In the genomic region with DNA sequence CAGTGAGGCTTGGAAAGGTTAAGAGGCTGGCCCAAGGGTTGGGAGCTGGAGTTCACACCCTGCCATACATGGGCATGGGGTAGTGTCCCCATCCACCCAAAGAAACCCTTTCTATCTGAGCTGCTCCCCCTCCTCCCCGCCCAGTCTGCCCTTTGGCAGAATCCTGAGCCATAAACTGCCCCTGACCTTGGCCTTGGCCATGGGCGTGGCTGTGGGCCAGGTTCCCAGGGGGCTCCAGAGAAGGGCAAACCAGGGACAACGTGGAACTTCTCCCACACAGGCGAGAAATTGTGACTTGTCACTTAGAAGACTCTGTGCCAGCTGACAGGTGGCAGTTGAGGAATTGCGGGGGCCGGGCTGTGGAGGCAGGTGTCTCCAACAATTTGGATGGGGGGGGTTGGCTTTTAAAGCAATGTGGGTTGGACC, we compare ENCODE assay signal across 11 cellular contexts. TPM values are rescaled to one million over a fixed set of nuclear protein-coding genes. Genes with fewer than 3 reads are reported as not detected.
DNase-seq lines count a peak whose midpoint lies in the region; ATAC-seq and TF ChIP-seq lines count a peak whose summit lies in the region.
"Had no signal": no experiment of that assay in that cellular context is flagged by ENCODE, and none has a peak within 500 bp of the region (broad histone marks: within the 10 kb centered on the region; RNA-seq: fewer than 3 reads in every experiment).

No MANE protein-coding gene starts in this region.

- H3K18ac ChIP-seq in trophoblast cell (ENCODE audit: low read length), result no peak overlapping the region

- H3K9me3 Mint-ChIP-seq in activated naive CD8-positive, alpha-beta T cell treated with anti-CD3 and anti-CD28 coated beads, Interleukin-2, amount 50 U/mL, for 24 hours, result no peaks in the 10 kb centered on the region
- H3K9me3 Mint-ChIP-seq in GM23338, result no peaks in the 10 kb centered on the region

- intact Hi-C loops in vagina (cut with DNase I), result no loop called here

- ATAC-seq in activated naive CD8-positive, alpha-beta T cell treated with anti-CD3 and anti-CD28 coated beads, Interleukin-2, amount 50 U/mL, for 24 hours, result no peak
- no peak for ATAC-seq in GM23338
- ATAC-seq: pancreas had no signal

- H3K14ac ChIP-seq in trophoblast cell (ENCODE audit: low read length), result no peak overlapping the region

- no peak overlapping the region for H2BK12ac ChIP-seq in trophoblast cell (ENCODE audit: low read length)

- no peak for TF ChIP-seq CTCF in vagina (IDR thresholded peaks at IDR 0.05)
- TF ChIP-seq CTCF in GM23338 (conservative IDR thresholded peaks at IDR 0.05; ENCODE audit: low read depth in 2 of 2), result no peak
- TF ChIP-seq CTCF in WERI-Rb-1 (IDR thresholded peaks at IDR 0.05; ENCODE audit: low read depth, low read length), result no peak

- H3K4me1 Mint-ChIP-seq in activated naive CD8-positive, alpha-beta T cell treated with anti-CD3 and anti-CD28 coated beads, Interleukin-2, amount 50 U/mL, for 24 hours, result peaks cover 59% of the 10 kb centered on the region
- H3K4me1 Mint-ChIP-seq in GM23338, result peaks cover 37% of the 10 kb centered on the region

- no peak overlapping the region for H3K23ac ChIP-seq in trophoblast cell (ENCODE audit: low read length)

- no peaks in the 10 kb centered on the region for H4K20me1 ChIP-seq in GM23338 (replicated peaks; ENCODE audit: insufficient read depth)

- H4K91ac ChIP-seq in trophoblast cell (ENCODE audit: low read depth, low read length), result no peak overlapping the region

- H3K4me1 ChIP-seq in mononuclear cell (ENCODE audit: insufficient read depth, low read length) (peaks cover 79% of the 10 kb centered on the region), vagina (peaks cover 4% of the 10 kb centered on the region), trophoblast cell (ENCODE audit: control insufficient read depth in 1 of 2, insufficient read depth in 2 of 2, low read length in 2 of 2) (peaks cover 0 to 2% of the 10 kb centered on the region in 2 experiments), GM23338 (ENCODE audit: insufficient read depth) (peaks cover 12% of the 10 kb centered on the region; the same call in 1 of the 2 replicates)
- H3K4me1 ChIP-seq: pancreas had no signal

- H3K9me2 ChIP-seq in GM23338 (ENCODE audit: insufficient read depth), result no peaks in the 10 kb centered on the region

- H3K27ac Mint-ChIP-seq in activated naive CD8-positive, alpha-beta T cell treated with anti-CD3 and anti-CD28 coated beads, Interleukin-2, amount 50 U/mL, for 24 hours, result peak overlapping the region; percentile 98
- H3K27ac Mint-ChIP-seq in GM23338, result no peak overlapping the region

- H2BK120ac ChIP-seq in trophoblast cell (ENCODE audit: insufficient read depth, low read length, poor library complexity), result no peak overlapping the region

- H3K79me2 ChIP-seq in trophoblast cell (ENCODE audit: control insufficient read depth, insufficient read depth, low read length, poor library complexity), result no peaks in the 10 kb centered on the region
- no peaks in the 10 kb centered on the region for H3K79me2 ChIP-seq in GM23338 (replicated peaks; ENCODE audit: insufficient read depth)

- peaks cover 14% of the 10 kb centered on the region; the same call in 1 of the 2 replicates for H3F3A ChIP-seq in GM23338 (replicated peaks; ENCODE audit: low read depth)

- no peaks in the 10 kb centered on the region for H3K9me3 ChIP-seq in mononuclear cell (ENCODE audit: low read depth, low read length)
- H3K9me3 ChIP-seq in vagina, result no peaks in the 10 kb centered on the region
- H3K9me3 ChIP-seq in trophoblast cell (ENCODE audit: insufficient read depth, low read depth, low read length), result no peaks in the 10 kb centered on the region
- H3K9me3 ChIP-seq in WERI-Rb-1 (ENCODE audit: severe bottlenecking), result no peaks in the 10 kb centered on the region
- H3K9me3 ChIP-seq: HAP-1, pancreas had no signal

- peak overlapping the region; percentile 17 for H3K4me3 ChIP-seq in mononuclear cell (ENCODE audit: low read length)
- no peak overlapping the region for H3K4me3 ChIP-seq in vagina
- no peak overlapping the region for H3K4me3 ChIP-seq in trophoblast cell (ENCODE audit: low read depth, low read length)
- no peak overlapping the region for H3K4me3 ChIP-seq in GM23338
- H3K4me3 ChIP-seq in WERI-Rb-1 (ENCODE audit: low read depth, low read length), result no peak overlapping the region
- H3K4me3 ChIP-seq: HAP-1, pancreas had no signal

- H3K4me3 Mint-ChIP-seq in activated naive CD8-positive, alpha-beta T cell treated with anti-CD3 and anti-CD28 coated beads, Interleukin-2, amount 50 U/mL, for 24 hours, result peak overlapping the region; percentile 98
- no peak overlapping the region for H3K4me3 Mint-ChIP-seq in GM23338

- H3K27me3 Mint-ChIP-seq in activated naive CD8-positive, alpha-beta T cell treated with anti-CD3 and anti-CD28 coated beads, Interleukin-2, amount 50 U/mL, for 24 hours, result no peaks in the 10 kb centered on the region
- H3K27me3 Mint-ChIP-seq in GM23338 (ENCODE audit: insufficient read depth, low read depth, poor library complexity), result peaks cover 17% of the 10 kb centered on the region

- H2AFZ ChIP-seq in trophoblast cell (ENCODE audit: insufficient read depth, low read length, poor library complexity) (no peak overlapping the region), GM23338 (no peak overlapping the region)

- H3K27me3 ChIP-seq in mononuclear cell (ENCODE audit: insufficient read depth, low read length), result no peaks in the 10 kb centered on the region
- no peaks in the 10 kb centered on the region for H3K27me3 ChIP-seq in vagina
- H3K27me3 ChIP-seq in trophoblast cell (ENCODE audit: insufficient read depth, low read length), result peaks cover 9% of the 10 kb centered on the region
- H3K27me3 ChIP-seq in GM23338 (ENCODE audit: insufficient read depth), result peaks cover 17% of the 10 kb centered on the region
- no peaks in the 10 kb centered on the region for H3K27me3 ChIP-seq in WERI-Rb-1 (ENCODE audit: insufficient read depth, low read depth, severe bottlenecking)
- H3K27me3 ChIP-seq: pancreas had no signal

- H3K36me3 Mint-ChIP-seq in activated naive CD8-positive, alpha-beta T cell treated with anti-CD3 and anti-CD28 coated beads, Interleukin-2, amount 50 U/mL, for 24 hours (ENCODE audit: low read depth), result peaks cover 38% of the 10 kb centered on the region
- H3K36me3 Mint-ChIP-seq in GM23338 (ENCODE audit: low read depth), result no peaks in the 10 kb centered on the region

- no peak overlapping the region for H4K8ac ChIP-seq in trophoblast cell (ENCODE audit: low read depth, low read length)

- H3K4me2 ChIP-seq in trophoblast cell (ENCODE audit: low read length) (no peak overlapping the region), GM23338 (no peak overlapping the region)

- no peaks in the 10 kb centered on the region for H3K36me3 ChIP-seq in vagina
- H3K36me3 ChIP-seq in trophoblast cell (ENCODE audit: control insufficient read depth in 1 of 2, insufficient read depth in 2 of 2, low read length in 2 of 2), result no peaks in the 10 kb centered on the region
- no peaks in the 10 kb centered on the region for H3K36me3 ChIP-seq in GM23338 (ENCODE audit: insufficient read depth)
- peaks cover 8% of the 10 kb centered on the region for H3K36me3 ChIP-seq in WERI-Rb-1
- H3K36me3 ChIP-seq: pancreas had no signal

- no CpG with 5 or more reads among the region's 6 CpGs for WGBS in trophoblast cell (ENCODE audit: extremely low coverage, insufficient coverage, insufficient read length)

- no peak overlapping the region for H3K9ac ChIP-seq in trophoblast cell (ENCODE audit: low read length)

- no peak overlapping the region for H2AK5ac ChIP-seq in trophoblast cell (ENCODE audit: low read length)

- TF ChIP-seq POLR2A in vagina (IDR thresholded peaks at IDR 0.05), result no peak

- H3K79me1 ChIP-seq in trophoblast cell (ENCODE audit: low read length), result no peaks in the 10 kb centered on the region

- H3K27ac ChIP-seq in vagina, result peak overlapping the region; percentile 25
- no peak overlapping the region for H3K27ac ChIP-seq in trophoblast cell (ENCODE audit: low read depth, low read length)
- no peak overlapping the region for H3K27ac ChIP-seq in GM23338 (ENCODE audit: low read depth)
- no peak overlapping the region for H3K27ac ChIP-seq in WERI-Rb-1
- H3K27ac ChIP-seq: C4-2B had no signal

- H4K12ac ChIP-seq in trophoblast cell (ENCODE audit: low read depth, low read length), result no peak overlapping the region

- H2BK5ac ChIP-seq in trophoblast cell (ENCODE audit: low read depth, low read length, poor library complexity), result no peak overlapping the region

- DNase-seq in stimulated activated CD4-positive, alpha-beta T cell treated with anti-CD3 and anti-CD28 coated beads, Interleukin-15, amount 100 ng/mL, for 24 hours, result peak; percentile 48
- DNase-seq in stimulated activated CD4-positive, alpha-beta T cell treated with anti-CD3 and anti-CD28 coated beads, Interleukin-1b, Interleukin-23, amount 100 ng/mL, for 48 hours, result no peak
- no peak for DNase-seq in activated naive CD8-positive, alpha-beta T cell treated with anti-CD3 and anti-CD28 coated beads, Interleukin-2, amount 50 U/mL, for 24 hours
- DNase-seq in vagina (ENCODE audit: extremely low spot score in 2 of 2), result no peak
- no peak for DNase-seq in trophoblast cell
- DNase-seq in GM23338 (ENCODE audit: low spot score), result no peak
- no peak for DNase-seq in WERI-Rb-1
- DNase-seq: pancreas had no signal

- H3K4ac ChIP-seq in trophoblast cell (ENCODE audit: low read depth, low read length), result no peak overlapping the region

TF ChIP-seq in GM23338, 12 proteins besides CTCF, POLR2A, EP300 and RAD21 (continues in another document):
- TF ChIP-seq ETS1 (IDR thresholded peaks at IDR 0.05) (no peak), JUNB (IDR thresholded peaks at IDR 0.05; ENCODE audit: unreplicated experiment) (no peak)

RNA-seq across cellular contexts. Expression of gene FAM78A, which starts 4.8 kb away (rescaled TPM):
- 32.3 TPM for total RNA-seq in mononuclear cell
- 2.5 TPM for total RNA-seq in vagina
- polyA plus RNA-seq in trophoblast cell (2013), result 0.56 and 0.60 TPM in 2 replicates
- 2.1 and 2.2 TPM in 2 replicates for total RNA-seq in GM23338 (2014; rRNA removed; shearing (Covaris generic))
- polyA plus RNA-seq in GM23338 (2016; fragmentation: Nextera tagmentation; extraction: Ambion mirVana), result 0.57 and 0.75 TPM in 2 replicates

RNA-seq across cellular contexts. Expression of gene PLPP7, which starts 18.0 kb away (rescaled TPM):
- total RNA-seq in mononuclear cell, result 0.52 TPM
- total RNA-seq in vagina, result 11.8 TPM
- 0.10 and 0.17 TPM in 2 replicates for polyA plus RNA-seq in trophoblast cell (2013)
- 2.4 and 4.4 TPM in 2 replicates for total RNA-seq in GM23338 (2014; rRNA removed; shearing (Covaris generic))
- polyA plus RNA-seq in GM23338 (2016; fragmentation: Nextera tagmentation; extraction: Ambion mirVana), result 1.6 and 2.0 TPM in 2 replicates
